ENCODE assay signal across 8 cellular contexts in genomic region chr5:39076757-39077475, GRCh38. TPM values are rescaled to one million over a fixed set of nuclear protein-coding genes. Genes with fewer than 3 reads are reported as not detected.
A peak's percentile ranks its signal among the peaks of the same experiment; 100 is the strongest.
DNase-seq lines count a peak whose midpoint lies in the region; ATAC-seq and TF ChIP-seq lines count a peak whose summit lies in the region.

No MANE protein-coding gene starts in this region.

- TF ChIP-seq POLR2A in NB4 (IDR thresholded peaks at IDR 0.05; ENCODE audit: extremely low read depth, insufficient read length) = no peak

- H3K9me3 Mint-ChIP-seq in CD4-positive, alpha-beta memory T cell = peaks cover 0 to 6% (median 0%) of the 10 kb centered on the region in 8 donors
- H3K9me3 Mint-ChIP-seq in stimulated activated naive B cell treated with anti-CD40 and anti-IgM and Interleukin-4, amounts not matched to agents 10 μg/mL and 1 μg/mL and 100 μg/mL, for 72 hours = no peaks in the 10 kb centered on the region

- no peak overlapping the region for H3K4me3 ChIP-seq in CD4-positive, alpha-beta memory T cell (ENCODE audit: low read length in 2 of 2)
- peak overlapping the region; percentile 29 for H3K4me3 ChIP-seq in NB4 (ENCODE audit: low read depth, low read length)
- H3K4me3 ChIP-seq in WERI-Rb-1 (ENCODE audit: low read depth, low read length) = no peak overlapping the region

- DNase-seq in CD4-positive, alpha-beta memory T cell = no peak
- DNase-seq in NB4 (ENCODE audit: low read depth) (peak; percentile 76), caudate nucleus (lab: John Stamatoyannopoulos, UW) (no peak), DMS 273 treated with DMSO at 0.1 percent for 48 hours (lab: John Stamatoyannopoulos, UW) (no peak), WERI-Rb-1 (no peak)
- DNase-seq in stimulated activated naive B cell treated with anti-CD40 and anti-IgM and Interleukin-4, amounts not matched to agents 10 μg/mL and 1 μg/mL and 100 μg/mL, for 72 hours = no peak

- peaks cover 14 to 38% (median 27%) of the 10 kb centered on the region in 4 donors for H3K4me1 Mint-ChIP-seq in CD4-positive, alpha-beta memory T cell
- peaks cover 9 to 21% of the 10 kb centered on the region in 2 donors for H3K4me1 Mint-ChIP-seq in stimulated activated naive B cell treated with anti-CD40 and anti-IgM and Interleukin-4, amounts not matched to agents 10 μg/mL and 1 μg/mL and 100 μg/mL, for 72 hours

- H3K27ac Mint-ChIP-seq in CD4-positive, alpha-beta memory T cell = peak overlapping the region in 5 of 7 donors; percentile 3 to 99 (median 17)
- H3K27ac Mint-ChIP-seq in stimulated activated naive B cell treated with anti-CD40 and anti-IgM and Interleukin-4, amounts not matched to agents 10 μg/mL and 1 μg/mL and 100 μg/mL, for 72 hours = peak overlapping the region; percentile 2

- H3K4me1 ChIP-seq in CD4-positive, alpha-beta memory T cell (ENCODE audit: insufficient read depth, low read length) = peaks cover 30% of the 10 kb centered on the region

- peak overlapping the region in 5 of 8 donors; percentile 6 to 74 (median 33) for H3K4me3 Mint-ChIP-seq in CD4-positive, alpha-beta memory T cell
- peak overlapping the region; percentile 17 to 31 for H3K4me3 Mint-ChIP-seq in stimulated activated naive B cell treated with anti-CD40 and anti-IgM and Interleukin-4, amounts not matched to agents 10 μg/mL and 1 μg/mL and 100 μg/mL, for 72 hours

- no peak overlapping the region for H3K27ac ChIP-seq in CD4-positive, alpha-beta memory T cell (ENCODE audit: low read depth, low read length)
- H3K27ac ChIP-seq in caudate nucleus (ENCODE audit: low read depth, low read length) (peak overlapping the region; percentile 41), WERI-Rb-1 (no peak overlapping the region)

- H3K36me3 ChIP-seq in CD4-positive, alpha-beta memory T cell (ENCODE audit: insufficient read depth, low read length) = no peaks in the 10 kb centered on the region
- peaks cover 12% of the 10 kb centered on the region for H3K36me3 ChIP-seq in WERI-Rb-1

- H3K27me3 ChIP-seq in CD4-positive, alpha-beta memory T cell (ENCODE audit: insufficient read depth, low read length) = peaks cover 25% of the 10 kb centered on the region
- H3K27me3 ChIP-seq in WERI-Rb-1 (ENCODE audit: insufficient read depth, low read depth, severe bottlenecking) = no peaks in the 10 kb centered on the region

- peaks cover 22 to 32% of the 10 kb centered on the region in 2 donors for H3K27me3 Mint-ChIP-seq in CD4-positive, alpha-beta memory T cell
- H3K27me3 Mint-ChIP-seq in stimulated activated naive B cell treated with anti-CD40 and anti-IgM and Interleukin-4, amounts not matched to agents 10 μg/mL and 1 μg/mL and 100 μg/mL, for 72 hours = peaks cover 0 to 4% of the 10 kb centered on the region in 2 donors

- no peak for TF ChIP-seq CTCF in NB4 (IDR thresholded peaks at IDR 0.05; ENCODE audit: low read depth, low read length)
- TF ChIP-seq CTCF in WERI-Rb-1 (IDR thresholded peaks at IDR 0.05; ENCODE audit: low read depth, low read length) = no peak

- ATAC-seq in GM21515 (IDR thresholded peaks at IDR 0.05; ENCODE audit: unreplicated experiment) (peak; percentile 20), HG03571 (IDR thresholded peaks at IDR 0.05; ENCODE audit: unreplicated experiment) (no peak)
- ATAC-seq in stimulated activated naive B cell treated with anti-CD40 and anti-IgM and Interleukin-4, amounts not matched to agents 10 μg/mL and 1 μg/mL and 100 μg/mL, for 72 hours (replicated peaks) = peak; percentile 13 to 17

- H3K9me3 ChIP-seq in CD4-positive, alpha-beta memory T cell (ENCODE audit: control insufficient read depth in 1 of 2, low read length in 2 of 2) = no peaks in the 10 kb centered on the region
- H3K9me3 ChIP-seq in WERI-Rb-1 (ENCODE audit: severe bottlenecking) = no peaks in the 10 kb centered on the region

- POLR2A ChIA-PET in CD4-positive, alpha-beta memory T cell (lab: Charles Lee; ENCODE audit: partially characterized antibody) = no interaction called here

- CTCF ChIA-PET in CD4-positive, alpha-beta memory T cell (lab: Charles Lee; ENCODE audit: partially characterized antibody) = interaction anchor here (0.7 kb wide), 1 partner anchor 71 kb away, joined by 4 read pairs; no protein-coding TSS in a partner anchor

- intact Hi-C loops in CD4-positive, alpha-beta memory T cell (cut with micrococcal nuclease) = no loop called here

- peaks cover 0 to 15% of the 10 kb centered on the region in 2 donors for H3K36me3 Mint-ChIP-seq in CD4-positive, alpha-beta memory T cell
- H3K36me3 Mint-ChIP-seq in stimulated activated naive B cell treated with anti-CD40 and anti-IgM and Interleukin-4, amounts not matched to agents 10 μg/mL and 1 μg/mL and 100 μg/mL, for 72 hours = no peaks in the 10 kb centered on the region

RNA-seq across cellular contexts. Expression of gene RICTOR, which starts 2.7 kb away (rescaled TPM):
- total RNA-seq in CD4-positive, alpha-beta memory T cell = 10 to 100 TPM; 85.0 to 94.9 TPM
- polyA plus RNA-seq in CD4-positive, alpha-beta memory T cell = 10 to 100 TPM in 1 of 2 donors, 1 to 10 TPM in 1; 6.7 to 18.6 TPM
